In the genomic region with DNA sequence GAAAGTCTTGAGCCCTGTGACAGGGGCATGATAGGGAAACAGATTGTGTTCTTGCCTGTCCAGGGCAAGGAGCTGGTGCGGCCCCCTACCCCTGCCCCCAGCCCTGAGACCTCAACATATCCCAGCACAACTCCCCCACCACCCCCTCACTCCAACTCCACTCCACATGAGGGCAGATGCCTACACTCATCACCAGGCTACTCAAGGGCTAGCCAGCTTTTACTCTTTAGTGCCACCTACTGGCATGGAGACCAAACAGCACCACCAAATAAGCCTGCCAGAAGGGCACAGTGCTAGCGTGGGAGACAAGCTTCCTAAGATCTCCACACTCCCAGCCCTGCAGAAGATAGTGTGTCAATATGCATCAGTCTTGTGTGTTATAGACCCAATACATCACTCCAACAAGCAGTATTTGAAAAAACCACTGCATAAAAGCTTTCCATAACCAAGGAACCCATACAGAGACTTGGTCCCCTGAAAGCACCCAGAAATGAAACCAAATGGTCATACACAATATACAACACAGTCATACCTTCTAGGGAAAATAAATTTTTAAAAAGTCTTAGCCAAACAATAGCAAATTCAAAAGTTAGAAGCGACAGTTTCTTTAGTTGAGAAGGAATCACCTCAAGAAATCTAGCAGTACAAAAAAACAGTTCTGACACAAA, we compare ENCODE assay signal across 8 cellular contexts.
DNase-seq lines count a peak whose midpoint lies in the region; ATAC-seq, FAIRE-seq and TF ChIP-seq lines count a peak whose summit lies in the region.

No MANE protein-coding gene starts in this region.

- no peaks in the 10 kb centered on the region for H3K9me2 ChIP-seq in MM.1S (replicated peaks; ENCODE audit: insufficient read depth, low read length)

- no peaks in the 10 kb centered on the region for H3F3A ChIP-seq in MM.1S (ENCODE audit: insufficient read depth, low read length)

- H3K9me3 Mint-ChIP-seq in H9 (0 out of 5 replicates have a peak, but pooled peaks cover 0 to 2% of the 10 kb centered on the region in 2 experiments), natural killer cell (peaks cover 0 to 2% of the 10 kb centered on the region in 2 donors), type B pancreatic cell (no peaks in the 10 kb centered on the region)
- H3K9me3 Mint-ChIP-seq in effector memory CD8-positive, alpha-beta T cell, result no peaks in the 10 kb centered on the region

- no peaks in the 10 kb centered on the region for H3K27me3 ChIP-seq in H9 (ENCODE audit: insufficient read depth, low read length)
- H3K27me3 ChIP-seq in MM.1S (replicated peaks; ENCODE audit: insufficient read depth, low read length), result no peaks in the 10 kb centered on the region

- no peak overlapping the region for H2AK5ac ChIP-seq in H9 (ENCODE audit: insufficient read length, low read length)

- H3K79me1 ChIP-seq in H9 (ENCODE audit: insufficient read depth, low read depth, low read length, poor library complexity, severe bottlenecking), result no peaks in the 10 kb centered on the region

- H3K36me3 Mint-ChIP-seq in H9 (ENCODE audit: insufficient read depth in 1 of 3, low read depth in 3 of 3) (no peaks in the 10 kb centered on the region; a peak in 1 of 7 replicates), natural killer cell (peaks cover 12% of the 10 kb centered on the region), type B pancreatic cell (no peaks in the 10 kb centered on the region)
- peaks cover 3% of the 10 kb centered on the region for H3K36me3 Mint-ChIP-seq in effector memory CD8-positive, alpha-beta T cell (ENCODE audit: insufficient read depth)

- no peak overlapping the region for H2BK20ac ChIP-seq in H9 (ENCODE audit: low read depth, low read length, poor library complexity, severe bottlenecking)

- no peak overlapping the region for H3K23ac ChIP-seq in H9 (ENCODE audit: insufficient read length, low read depth, low read length)

- no peak overlapping the region for H3T11ph ChIP-seq in H9 (ENCODE audit: low read length)

- FAIRE-seq in GM12892 (lab: Jason Lieb, UNC), result peak; percentile 91
- FAIRE-seq in HTR-8/SVneo (lab: Jason Lieb, UNC), result no peak

- peak overlapping the region in 1 of 3 experiments; percentile 68; a peak in 2 of 7 replicates for H3K27ac Mint-ChIP-seq in H9
- H3K27ac Mint-ChIP-seq in effector memory CD8-positive, alpha-beta T cell, result no peak overlapping the region
- peak overlapping the region in 1 of 2 donors; percentile 25 for H3K27ac Mint-ChIP-seq in natural killer cell
- H3K27ac Mint-ChIP-seq in type B pancreatic cell, result no peak overlapping the region

- H3K27me3 Mint-ChIP-seq in H9 (ENCODE audit: low read depth) (peaks cover 7% of the 10 kb centered on the region), natural killer cell (ENCODE audit: low read depth in 2 of 2) (peaks cover 13 to 38% of the 10 kb centered on the region in 2 donors), type B pancreatic cell (peaks cover 14% of the 10 kb centered on the region)
- peaks cover 21 to 27% of the 10 kb centered on the region in 2 donors for H3K27me3 Mint-ChIP-seq in effector memory CD8-positive, alpha-beta T cell

- no peaks in the 10 kb centered on the region for H3K36me3 ChIP-seq in MM.1S (replicated peaks; ENCODE audit: insufficient read depth, low read length)

- DNase-seq in GM12892 (ENCODE audit: insufficient read length), result no peak
- DNase-seq in H9, result peak; percentile 67
- DNase-seq in MM.1S, result peak; percentile 38
- peak; percentile 65 for DNase-seq in activated CD4-positive, alpha-beta T cell treated with anti-CD3 and anti-CD28 coated beads for 48 hours
- peak; percentile 61 to 64 (median 62) for DNase-seq in effector memory CD8-positive, alpha-beta T cell
- DNase-seq in natural killer cell, result peak; percentile 46
- DNase-seq in type B pancreatic cell (ENCODE audit: extremely low spot score, unreplicated experiment), result no peak
- DNase-seq in HTR-8/SVneo (ENCODE audit: insufficient read length, low spot score), result no peak

- TF ChIP-seq CTCF in H9 (conservative IDR thresholded peaks at IDR 0.05), result peak; percentile 77
- TF ChIP-seq CTCF in MM.1S (IDR thresholded peaks at IDR 0.05; ENCODE audit: low read length), result peak; percentile 61
- peak; percentile 72 for TF ChIP-seq CTCF in natural killer cell (IDR thresholded peaks at IDR 0.05)
- peak; percentile 72 for TF ChIP-seq CTCF in type B pancreatic cell (conservative IDR thresholded peaks at IDR 0.05)

- H3K56ac ChIP-seq in H9 (ENCODE audit: insufficient read length, low read depth, low read length), result no peak overlapping the region

- H3K79me2 ChIP-seq in H9 (ENCODE audit: insufficient read depth, low read length), result no peaks in the 10 kb centered on the region
- no peaks in the 10 kb centered on the region for H3K79me2 ChIP-seq in MM.1S (ENCODE audit: low read length)

- no peak overlapping the region for H3K4me2 ChIP-seq in H9 (ENCODE audit: insufficient read depth, insufficient read length, low read length)
- H3K4me2 ChIP-seq in MM.1S (ENCODE audit: low read depth, low read length), result peak overlapping the region; percentile 47; the same call in 1 of the 2 replicates

- H4K8ac ChIP-seq in H9 (replicated peaks; ENCODE audit: insufficient read length, low read depth, low read length), result no peak overlapping the region

- no peak overlapping the region for H4K91ac ChIP-seq in H9 (ENCODE audit: insufficient read length, low read depth, low read length)

- no peak overlapping the region for H3K27ac ChIP-seq in H9 (ENCODE audit: insufficient read length, low read depth, low read length)
- H3K27ac ChIP-seq in MM.1S (ENCODE audit: low read length), result no peak overlapping the region

- H2BK120ac ChIP-seq in H9 (ENCODE audit: low read depth, low read length, poor library complexity, severe bottlenecking), result no peak overlapping the region

- H4K5ac ChIP-seq in H9 (ENCODE audit: insufficient read length, low read depth, low read length), result no peak overlapping the region

- WGBS in H9 (ENCODE audit: extremely low coverage, insufficient read length, low lambda C conversion rate), result no CpG with 5 or more reads among the region's 3 CpGs

- H3K4ac ChIP-seq in H9 (ENCODE audit: low read depth, low read length), result no peak overlapping the region

- no peak overlapping the region for H3K4me3 ChIP-seq in MM.1S (ENCODE audit: low read length)

- intact Hi-C loops in natural killer cell (cut with micrococcal nuclease), result loop anchor here (1.0 kb wide), 2 partner anchors 155 to 223 kb away; no protein-coding TSS in a partner anchor

- no peak overlapping the region for H3K14ac ChIP-seq in H9 (ENCODE audit: insufficient read depth, low read length)

- no peak overlapping the region for H2BK15ac ChIP-seq in H9 (ENCODE audit: low read depth, low read length)

- H3K23me2 ChIP-seq in H9 (ENCODE audit: insufficient read length, low read depth, low read length, poor library complexity, severe bottlenecking), result no peaks in the 10 kb centered on the region

- H3K4me1 ChIP-seq in H9 (ENCODE audit: insufficient read depth, low read length) (no peaks in the 10 kb centered on the region; the same call in 1 of the 2 replicates), MM.1S (ENCODE audit: low read length) (no peaks in the 10 kb centered on the region)

- peaks cover 0 to 7% of the 10 kb centered on the region in 2 experiments; a peak in 3 of 4 replicates for H3K4me1 Mint-ChIP-seq in H9
- H3K4me1 Mint-ChIP-seq in effector memory CD8-positive, alpha-beta T cell (ENCODE audit: low read depth in 2 of 2), result peaks cover 17 to 26% of the 10 kb centered on the region in 2 donors
- peaks cover 29 to 34% of the 10 kb centered on the region in 2 donors for H3K4me1 Mint-ChIP-seq in natural killer cell
- H3K4me1 Mint-ChIP-seq in type B pancreatic cell (ENCODE audit: unreplicated experiment), result no peaks in the 10 kb centered on the region

- no peak overlapping the region for H2BK5ac ChIP-seq in H9 (ENCODE audit: insufficient read length, low read length)

- H2BK12ac ChIP-seq in H9 (ENCODE audit: insufficient read length, low read depth, low read length), result no peak overlapping the region

- peak; percentile 94 for ATAC-seq in effector memory CD8-positive, alpha-beta T cell (replicated peaks)
- peak; percentile 84 to 93 (median 85) for ATAC-seq in natural killer cell

- H3K9ac ChIP-seq in H9 (ENCODE audit: extremely low read depth, insufficient read length, low read length) (no peak overlapping the region), MM.1S (ENCODE audit: low read length) (no peak overlapping the region)

- H3K18ac ChIP-seq in H9 (ENCODE audit: insufficient read length, low read depth, low read length), result no peak overlapping the region

- H3K9me3 ChIP-seq in H9 (ENCODE audit: control insufficient read depth, low read depth, low read length) (no peaks in the 10 kb centered on the region), MM.1S (replicated peaks; ENCODE audit: insufficient read depth, low read length) (no peaks in the 10 kb centered on the region)

- H4K20me1 ChIP-seq in H9 (ENCODE audit: control insufficient read depth, insufficient read depth, insufficient read length), result no peaks in the 10 kb centered on the region
- H4K20me1 ChIP-seq in MM.1S (ENCODE audit: insufficient read depth, low read length), result no peaks in the 10 kb centered on the region

- H3K4me3 Mint-ChIP-seq in H9 (no peak overlapping the region), natural killer cell (peak overlapping the region; percentile 14), type B pancreatic cell (no peak overlapping the region)
- peak overlapping the region in 1 of 2 donors; percentile 52 for H3K4me3 Mint-ChIP-seq in effector memory CD8-positive, alpha-beta T cell

- H2AFZ ChIP-seq in H9 (ENCODE audit: low read length) (no peak overlapping the region), MM.1S (ENCODE audit: low read length) (peak overlapping the region; percentile 61; the same call in 1 of the 2 replicates)

- no peak for TF ChIP-seq POLR2A in GM12892 (IDR thresholded peaks at IDR 0.05; ENCODE audit: low read depth, low read length)

Comparison
In these comparisons a context has a peak if more than half of its experiments do, and no peak if none do; other contexts are left out.
1. DNase-seq: peak in H9 (single experiment), MM.1S (single experiment), activated CD4-positive, alpha-beta T cell treated with anti-CD3 and anti-CD28 coated beads for 48 hours (single experiment), effector memory CD8-positive, alpha-beta T cell (3 of 3) and natural killer cell (single experiment); none in GM12892 (single experiment), type B pancreatic cell (single experiment) and HTR-8/SVneo (single experiment).
2. Peak in every context shown above with its lines, with median percentiles within 50 percentile points of each other: CTCF ChIP-seq.